In the genomic region with DNA sequence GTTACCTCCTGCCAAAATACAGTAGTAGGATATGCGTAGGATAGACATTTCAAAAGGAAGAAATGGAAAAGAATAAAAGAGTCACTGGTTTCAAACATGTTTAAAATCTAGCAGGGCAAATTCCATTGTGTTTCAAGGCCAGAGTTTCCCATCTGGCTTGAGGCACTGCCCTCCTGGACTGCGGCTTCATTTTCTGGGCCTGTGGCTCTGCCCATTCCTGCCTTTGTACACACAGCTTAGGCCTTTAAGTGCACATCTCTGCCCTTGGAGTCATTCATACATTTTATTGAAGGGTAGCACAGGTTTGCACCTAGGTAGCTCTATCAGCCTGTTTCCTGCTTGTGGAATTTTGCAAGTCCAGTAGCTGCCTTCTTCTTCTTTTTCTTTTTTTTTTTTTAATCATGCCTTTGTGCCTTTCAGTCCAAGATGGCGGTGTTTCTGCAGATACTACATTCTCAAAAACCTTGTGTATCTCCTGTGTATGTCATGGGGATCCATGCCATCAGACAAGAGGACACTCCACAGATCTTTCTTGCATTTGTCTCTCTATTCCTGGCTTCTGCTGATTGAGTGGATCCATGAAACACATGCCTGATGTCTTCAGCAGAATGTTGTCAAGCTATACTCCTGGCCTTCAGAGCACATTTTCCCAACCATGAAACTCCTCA, we compare ENCODE assay signal across 1 cellular context.
TF ChIP-seq lines count a peak whose summit lies in the region.

No MANE protein-coding gene starts in this region.

TF ChIP-seq in HepG2, 621 proteins besides CTCF, POLR2A, EP300 and RAD21 (continued from another document):
- TF ChIP-seq ZNF280D (CRISPR knock-in tag; IDR thresholded peaks at IDR 0.05) (peak; percentile 39; the same call in 1 of the 2 replicates), ZNF234 (CRISPR knock-in tag; conservative IDR thresholded peaks at IDR 0.05) (peak; percentile 97)
TF ChIP-seq in HepG2: peak in this region for 2.
